Comparison of ENCODE assay signal across 29 cellular contexts in genomic region chr9:4042966-4043365, GRCh38.
"Had no signal": no experiment of that assay in that cellular context is flagged by ENCODE, and none has a peak within 500 bp of the region (broad histone marks: within the 10 kb centered on the region; RNA-seq: fewer than 3 reads in every experiment).

No MANE protein-coding gene starts in this region.

- H3K9ac ChIP-seq: KMS-11 had no signal

- H3K36me3 ChIP-seq: brain microvascular endothelial cell, cardiac muscle cell, WERI-Rb-1 had no signal

- H3K4me3 ChIP-seq: cardiac muscle cell, SK-N-MC had no signal

- H3K27me3 ChIP-seq: brain microvascular endothelial cell, cardiac muscle cell had no signal

- H3K27ac ChIP-seq: brain microvascular endothelial cell, cardiac muscle cell, KMS-11, SK-N-MC, WERI-Rb-1 had no signal

- H3K27me3 Mint-ChIP-seq: activated naive CD8-positive, alpha-beta T cell had no signal

- H3K4me3 Mint-ChIP-seq: activated CD4-positive, alpha-beta memory T cell treated with anti-CD3 and anti-CD28 coated beads, Interleukin-2, amount 10 ng/mL, durations not matched to agents 7 days and 5 days; activated CD4-positive, alpha-beta T cell treated with anti-CD3 and anti-CD28 coated beads for 36 hours; activated naive CD4-positive, alpha-beta T cell treated with anti-CD3 and anti-CD28 coated beads for 36 hours; activated naive CD8-positive, alpha-beta T cell; activated T-helper 17 cell treated with anti-CD3 and anti-CD28 coated beads, Interleukin-2, amount 50 U/mL, for 72 hours; T-cell had no signal

- ATAC-seq: activated CD4-positive, alpha-beta T cell treated with anti-CD3 and anti-CD28 coated beads for 36 hours; activated T-helper 17 cell treated with anti-CD3 and anti-CD28 coated beads, Interleukin-2, amount 50 U/mL, for 72 hours; Panc1; Right ventricle myocardium inferior; T-cell had no signal

- H3K4me1 Mint-ChIP-seq: activated CD4-positive, alpha-beta memory T cell treated with anti-CD3 and anti-CD28 coated beads, Interleukin-2, amount 10 ng/mL, durations not matched to agents 7 days and 5 days; activated CD4-positive, alpha-beta T cell treated with anti-CD3 and anti-CD28 coated beads for 36 hours; activated T-helper 17 cell treated with anti-CD3 and anti-CD28 coated beads, Interleukin-2, amount 50 U/mL, for 72 hours; T-cell had no signal

- H3K27ac Mint-ChIP-seq: activated CD4-positive, alpha-beta memory T cell treated with anti-CD3 and anti-CD28 coated beads, Interleukin-2, amount 10 ng/mL, durations not matched to agents 7 days and 5 days; activated CD4-positive, alpha-beta T cell treated with anti-CD3 and anti-CD28 coated beads for 36 hours; activated naive CD4-positive, alpha-beta T cell treated with anti-CD3 and anti-CD28 coated beads for 36 hours; activated naive CD8-positive, alpha-beta T cell; activated T-helper 17 cell treated with anti-CD3 and anti-CD28 coated beads, Interleukin-2, amount 50 U/mL, for 72 hours; T-cell had no signal

- H3K4me2 ChIP-seq: KMS-11 had no signal

- H3K9me3 Mint-ChIP-seq: activated CD4-positive, alpha-beta memory T cell treated with anti-CD3 and anti-CD28 coated beads, Interleukin-2, amount 10 ng/mL, durations not matched to agents 7 days and 5 days; activated naive CD4-positive, alpha-beta T cell treated with anti-CD3 and anti-CD28 coated beads for 36 hours; activated T-helper 17 cell treated with anti-CD3 and anti-CD28 coated beads, Interleukin-2, amount 50 U/mL, for 72 hours; T-cell had no signal

- H3K36me3 Mint-ChIP-seq: activated naive CD8-positive, alpha-beta T cell; T-cell had no signal

- DNase-seq: activated CD4-positive, alpha-beta memory T cell treated with anti-CD3 and anti-CD28 coated beads, Interleukin-2, amount 10 ng/mL, durations not matched to agents 7 days and 5 days; activated CD4-positive, alpha-beta T cell treated with anti-CD3 and anti-CD28 coated beads for 36 hours; activated CD4-positive, alpha-beta T cell treated with anti-CD3 and anti-CD28 coated beads, Interleukin-2, amount 50 U/mL, for 1 hour; activated gamma-delta T cell; activated naive CD4-positive, alpha-beta T cell treated with anti-CD3 and anti-CD28 coated beads for 36 hours; activated T-cell treated with anti-CD3 and anti-CD28 coated beads for 4 hours; activated T-cell treated with anti-CD3 and anti-CD28 coated beads, Interleukin-2, amount 50 U/mL, for 48 hours; amygdala; brain microvascular endothelial cell; NCI-H1092; NCI-H1436; NCI-H1694 treated with DMSO at 0.1 percent for 48 hours; NCI-H2029 treated with DMSO at 0.1 percent for 48 hours; NCI-H2171 treated with DMSO at 0.1 percent for 48 hours; NCI-H226; NCI-H510A; NK-92 treated with Interleukin-12 subunit alpha and Interleukin-12 subunit beta, amount 100 ng/mL, for 24 hours; OCI-M1; RPMI8226; T-cell; T-helper 2 cell; WERI-Rb-1 had no signal
